ENCODE assay signal across 29 cellular contexts in genomic region chr2:79938648-79939047, GRCh38.
"Had no signal": no experiment of that assay in that cellular context is flagged by ENCODE, and none has a peak within 500 bp of the region (broad histone marks: within the 10 kb centered on the region; RNA-seq: fewer than 3 reads in every experiment).

No MANE protein-coding gene starts in this region.

- H3K4me3 ChIP-seq: adrenal gland, ascending aorta, body of pancreas, breast epithelium, cardiac muscle cell had no signal

- DNase-seq: activated effector memory CD4-positive, alpha-beta T cell treated with anti-CD3 and anti-CD28 coated beads, Interleukin-2, amount 50 U/mL, for 16 hours; activated effector memory CD4-positive, alpha-beta T cell treated with Interleukin-2 at 50 U/mL for 16 hours; activated gamma-delta T cell; activated gamma-delta T cell treated with Interleukin-2 at 50 U/mL for 16 hours; activated naive CD4-positive, alpha-beta T cell; activated naive CD4-positive, alpha-beta T cell treated with anti-CD3 and anti-CD28 coated beads for 36 hours; activated naive CD4-positive, alpha-beta T cell treated with anti-CD3 and anti-CD28 coated beads, Interleukin-2, amount 10 ng/mL, durations not matched to agents 7 days and 5 days; activated naive CD4-positive, alpha-beta T cell treated with anti-CD3 and anti-CD28 coated beads, Interleukin-2, amount 50 U/mL, for 16 hours; activated naive CD4-positive, alpha-beta T cell treated with Interleukin-2 at 50 U/mL for 16 hours; activated naive CD8-positive, alpha-beta T cell treated with anti-CD3 and anti-CD28 coated beads for 36 hours; activated naive CD8-positive, alpha-beta T cell treated with anti-CD3 and anti-CD28 coated beads, Interleukin-2, amount 10 ng/mL, durations not matched to agents 7 days and 5 days; activated naive CD8-positive, alpha-beta T cell treated with anti-CD3 and anti-CD28 coated beads, Interleukin-2, amount 50 U/mL, for 24 hours; activated T-cell treated with anti-CD3 and anti-CD28 coated beads, Interleukin-2, amount 50 U/mL, for 4 hours; activated T-cell treated with anti-CD3 and anti-CD28 coated beads, Interleukin-2, amount 50 U/mL, for 48 hours; activated T-cell treated with anti-CD3 and anti-CD28 coated beads, Interleukin-2, amount 50 U/mL, for 72 hours; adrenal gland; amniotic stem cell; amygdala; anterior cingulate cortex; aorta; body of pancreas; brain microvascular endothelial cell; central memory CD4-positive, alpha-beta T cell; cerebellar nuclear complex had no signal

- H3K27ac ChIP-seq: adrenal gland, ascending aorta, body of pancreas, brain microvascular endothelial cell, breast epithelium, cardiac muscle cell had no signal

- ATAC-seq: activated naive CD4-positive, alpha-beta T cell treated with anti-CD3 and anti-CD28 coated beads, Interleukin-2, amount 50 U/mL, for 72 hours; activated naive CD8-positive, alpha-beta T cell treated with anti-CD3 and anti-CD28 coated beads, Interleukin-2, amount 50 U/mL, for 24 hours; activated T-cell treated with anti-CD3 and anti-CD28 coated beads, Interleukin-2, amount 50 U/mL, for 4 hours; activated T-cell treated with anti-CD3 and anti-CD28 coated beads, Interleukin-2, amount 50 U/mL, for 72 hours; activated T-helper 17 cell treated with anti-CD3 and anti-CD28 coated beads, Interleukin-2, amount 50 U/mL, for 72 hours; body of pancreas had no signal

- H3K27me3 ChIP-seq: adrenal gland, ascending aorta, body of pancreas, brain microvascular endothelial cell, cardiac muscle cell had no signal

- H3K4me1 ChIP-seq: adrenal gland, ascending aorta, breast epithelium had no signal

- H3K36me3 ChIP-seq: adrenal gland, ascending aorta, brain microvascular endothelial cell, breast epithelium, cardiac muscle cell had no signal

- H3K9me3 ChIP-seq: adrenal gland, ascending aorta, body of pancreas, breast epithelium had no signal
